In the genomic region with DNA sequence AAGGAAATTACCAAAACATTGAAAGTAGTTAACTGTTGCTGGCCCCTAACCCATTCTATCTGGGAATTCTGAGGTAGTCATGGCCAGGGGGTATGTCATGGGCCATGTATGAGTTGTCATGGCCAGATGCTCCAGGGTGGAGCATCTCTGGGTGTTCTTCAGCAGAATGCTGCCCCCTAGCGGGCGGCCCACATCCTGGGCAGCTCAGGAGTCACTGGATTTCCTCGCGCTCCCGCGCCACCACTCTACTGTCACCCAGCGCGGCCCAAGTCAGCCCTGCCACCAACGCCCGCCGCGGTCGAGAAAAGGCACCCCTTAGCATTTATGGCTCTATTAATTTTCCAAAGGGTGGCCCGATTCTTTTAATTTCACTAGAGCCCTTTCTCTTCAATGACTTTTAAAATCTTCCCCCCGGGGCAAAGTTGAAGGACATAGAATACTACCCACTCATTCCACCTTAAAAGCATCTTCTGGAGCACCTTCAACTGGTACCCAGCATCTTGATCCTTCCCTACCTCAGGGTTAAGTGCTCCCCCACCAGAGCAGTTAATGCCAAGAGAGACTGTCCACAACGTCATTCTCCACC, we compare ENCODE assay signal across 8 cellular contexts. TPM values are rescaled to one million over a fixed set of nuclear protein-coding genes. Genes with fewer than 3 reads are reported as not detected.
A peak's percentile ranks its signal among the peaks of the same experiment; 100 is the strongest.
DNase-seq lines count a peak whose midpoint lies in the region; ATAC-seq, FAIRE-seq and TF ChIP-seq lines count a peak whose summit lies in the region.

No MANE protein-coding gene starts in this region.

- DNase-seq in ELF-1 (ENCODE audit: low read depth, low spot score), result peak; percentile 87
- DNase-seq in HTR-8/SVneo (ENCODE audit: insufficient read length, low spot score), result peak; percentile 83
- DNase-seq in T-helper 9 cell, result peak; percentile 22
- peak; percentile 36 for DNase-seq in bronchial epithelial cell (ENCODE audit: low read depth)
- peak; percentile 65 to 74 for DNase-seq in lung microvascular endothelial cell (ENCODE audit: low read depth in 2 of 2)
- peak; percentile 86 for DNase-seq in upper lobe of right lung
- no peak for DNase-seq in hepatic stellate cell (ENCODE audit: low spot score)

- ATAC-seq in GM21619 (IDR thresholded peaks at IDR 0.05; ENCODE audit: unreplicated experiment) (peak; percentile 87), upper lobe of right lung (peak; percentile 77)

- no peak for FAIRE-seq in HTR-8/SVneo (lab: Jason Lieb, UNC)
- no peak for FAIRE-seq in bronchial epithelial cell (lab: Jason Lieb, UNC)

- intact Hi-C loops in upper lobe of right lung (cut with DNase I), result loop anchor here (5.0 kb wide), 1 partner anchor 217 kb away; no protein-coding TSS in a partner anchor

- no peaks in the 10 kb centered on the region for H3K9me3 ChIP-seq in upper lobe of right lung

- no peak overlapping the region for H3K27ac ChIP-seq in upper lobe of right lung

- H3K27me3 ChIP-seq in bronchial epithelial cell (ENCODE audit: control insufficient read depth, insufficient read depth, low read length), result no peaks in the 10 kb centered on the region
- no peaks in the 10 kb centered on the region for H3K27me3 ChIP-seq in upper lobe of right lung

- TF ChIP-seq CTCF in bronchial epithelial cell (IDR thresholded peaks at IDR 0.05; ENCODE audit: insufficient read depth, low read length, severe bottlenecking) (peak; percentile 80), upper lobe of right lung (IDR thresholded peaks at IDR 0.05) (peak; percentile 78)

- H3K36me3 ChIP-seq in bronchial epithelial cell (ENCODE audit: control insufficient read depth, insufficient read depth, low read length) (no peaks in the 10 kb centered on the region), upper lobe of right lung (no peaks in the 10 kb centered on the region)

- H3K4me1 ChIP-seq in upper lobe of right lung, result peaks cover 24% of the 10 kb centered on the region

- H3K4me3 ChIP-seq in bronchial epithelial cell (ENCODE audit: low read depth, low read length), result no peak overlapping the region
- H3K4me3 ChIP-seq in upper lobe of right lung, result no peak overlapping the region

RNA-seq across cellular contexts. Expression of gene PKDCC, which starts 41.6 kb away (rescaled TPM):
- 0.38 and 0.79 TPM in 2 replicates for total RNA-seq in bronchial epithelial cell
- total RNA-seq in lung microvascular endothelial cell, result 1.5 and 4.2 TPM in 2 replicates
- total RNA-seq in upper lobe of right lung, result 65.5 TPM

Comparison
In these comparisons a context has a peak if more than half of its experiments do, and no peak if none do; other contexts are left out.
1. RNA of gene PKDCC, which starts 41.6 kb away (total RNA-seq): 65.5 TPM in upper lobe of right lung (single experiment); 1.5 to 4.2 TPM in lung microvascular endothelial cell and 0.38 to 0.79 TPM in bronchial epithelial cell; every median in the first group is over 10 times any median in the second.